ENCODE assay signal across 11 cellular contexts in genomic region chr6:45116714-45117410, GRCh38.
DNase-seq lines count a peak whose midpoint lies in the region; ATAC-seq lines count a peak whose summit lies in the region.
"Had no signal": no experiment of that assay in that cellular context is flagged by ENCODE, and none has a peak within 500 bp of the region (broad histone marks: within the 10 kb centered on the region; RNA-seq: fewer than 3 reads in every experiment).

No MANE protein-coding gene starts in this region.

- DNase-seq in GM23248 (peak; percentile 75), fibroblast of peridontal ligament (ENCODE audit: extremely low read depth) (peak; percentile 88), NCI-H1092 treated with DMSO at 0.1 percent for 48 hours (lab: John Stamatoyannopoulos, UW) (no peak), T-helper 9 cell (no peak)
- DNase-seq in T-helper 2 cell treated with Interferon-gamma antibody and Interleukin-4, amounts not matched to agents 5 μg/mL and 100 μg/mL, for 36 hours (ENCODE audit: low spot score) = no peak
- DNase-seq in activated CD8-positive, alpha-beta memory T cell treated with anti-CD3 and anti-CD28 coated beads, Interleukin-2, amount 50 U/mL, for 4 hours = no peak
- DNase-seq: effector memory CD4-positive, alpha-beta T cell; NCI-H510A; stimulated activated CD4-positive, alpha-beta T cell treated with anti-CD3 and anti-CD28 coated beads, Interleukin-4, amount 100 ng/mL, for 1 hour had no signal

- peak overlapping the region; percentile 7; the same call in 1 of the 2 replicates for H3K9ac ChIP-seq in GM23248

- H3K27me3 ChIP-seq in ACC112 (ENCODE audit: insufficient read depth, low read length) (no peaks in the 10 kb centered on the region), GM23248 (replicated peaks; ENCODE audit: insufficient read depth) (no peaks in the 10 kb centered on the region)

- no peaks in the 10 kb centered on the region for H3K9me2 ChIP-seq in GM23248 (ENCODE audit: insufficient read depth)

- peaks cover 21% of the 10 kb centered on the region for H3K4me1 Mint-ChIP-seq in T-helper 2 cell treated with Interferon-gamma antibody and Interleukin-4, amounts not matched to agents 5 μg/mL and 100 μg/mL, for 36 hours (ENCODE audit: low read depth)

- peak overlapping the region; percentile 76 for H3K4me2 ChIP-seq in GM23248 (ENCODE audit: unreplicated experiment)

- peak overlapping the region; percentile 23; the same call in 1 of the 2 replicates for H3K4me3 ChIP-seq in ACC112 (ENCODE audit: low read depth, low read length)
- peak overlapping the region; percentile 27; the same call in 1 of the 2 replicates for H3K4me3 ChIP-seq in GM23248

- ATAC-seq in HG03442 (IDR thresholded peaks at IDR 0.05; ENCODE audit: unreplicated experiment) = no peak

- in situ Hi-C loops in GM23248 (cut with MboI) = no loop called here

- no peaks in the 10 kb centered on the region for H3K36me3 Mint-ChIP-seq in T-helper 2 cell treated with Interferon-gamma antibody and Interleukin-4, amounts not matched to agents 5 μg/mL and 100 μg/mL, for 36 hours (ENCODE audit: low read depth)

- no peaks in the 10 kb centered on the region for H3K9me3 ChIP-seq in GM23248 (ENCODE audit: low read depth)

- peak overlapping the region; percentile 44 for H2AFZ ChIP-seq in ACC112 (ENCODE audit: low read length, unreplicated experiment)
- H2AFZ ChIP-seq in GM23248 = no peak overlapping the region

- H3K4me1 ChIP-seq in ACC112 (ENCODE audit: control insufficient read depth, insufficient read depth, low read length, unreplicated experiment) (peaks cover 26% of the 10 kb centered on the region), GM23248 (ENCODE audit: insufficient read depth) (peaks cover 22% of the 10 kb centered on the region)

- peak overlapping the region; percentile 80 for H3K27ac ChIP-seq in ACC112 (ENCODE audit: low read depth, low read length)
- H3K27ac ChIP-seq in GM23248 = peak overlapping the region; percentile 31

- H3K36me3 ChIP-seq in ACC112 (ENCODE audit: insufficient read depth, low read length) (no peaks in the 10 kb centered on the region), GM23248 (ENCODE audit: low read depth) (no peaks in the 10 kb centered on the region)

- H3K79me2 ChIP-seq in ACC112 (ENCODE audit: control insufficient read depth, insufficient read depth, low read length, unreplicated experiment) (no peaks in the 10 kb centered on the region), GM23248 (ENCODE audit: insufficient read depth) (no peaks in the 10 kb centered on the region)

- no peaks in the 10 kb centered on the region for H4K20me1 ChIP-seq in GM23248 (ENCODE audit: insufficient read depth)

- no peaks in the 10 kb centered on the region for H3K27me3 Mint-ChIP-seq in T-helper 2 cell treated with Interferon-gamma antibody and Interleukin-4, amounts not matched to agents 5 μg/mL and 100 μg/mL, for 36 hours (ENCODE audit: low read depth)

- peak overlapping the region; percentile 12 for H3K27ac Mint-ChIP-seq in T-helper 2 cell treated with Interferon-gamma antibody and Interleukin-4, amounts not matched to agents 5 μg/mL and 100 μg/mL, for 36 hours

- H3K9me3 Mint-ChIP-seq in T-helper 2 cell treated with Interferon-gamma antibody and Interleukin-4, amounts not matched to agents 5 μg/mL and 100 μg/mL, for 36 hours = no peaks in the 10 kb centered on the region

- H3K4me3 Mint-ChIP-seq in T-helper 2 cell treated with Interferon-gamma antibody and Interleukin-4, amounts not matched to agents 5 μg/mL and 100 μg/mL, for 36 hours = peak overlapping the region; percentile 6

- H3F3A ChIP-seq in GM23248 (ENCODE audit: insufficient read depth) = peaks cover 20% of the 10 kb centered on the region

Comparison
In these comparisons a context has a peak if more than half of its experiments do, and no peak if none do; other contexts are left out.
1. DNase-seq: peak in GM23248 (single experiment) and fibroblast of peridontal ligament (single experiment); none in T-helper 2 cell treated with Interferon-gamma antibody and Interleukin-4, amounts not matched to agents 5 μg/mL and 100 μg/mL, for 36 hours (single experiment), NCI-H1092 treated with DMSO at 0.1 percent for 48 hours (single experiment), activated CD8-positive, alpha-beta memory T cell treated with anti-CD3 and anti-CD28 coated beads, Interleukin-2, amount 50 U/mL, for 4 hours (single experiment) and T-helper 9 cell (single experiment).